Comparison of ENCODE assay signal across 11 cellular contexts in the genomic region with DNA sequence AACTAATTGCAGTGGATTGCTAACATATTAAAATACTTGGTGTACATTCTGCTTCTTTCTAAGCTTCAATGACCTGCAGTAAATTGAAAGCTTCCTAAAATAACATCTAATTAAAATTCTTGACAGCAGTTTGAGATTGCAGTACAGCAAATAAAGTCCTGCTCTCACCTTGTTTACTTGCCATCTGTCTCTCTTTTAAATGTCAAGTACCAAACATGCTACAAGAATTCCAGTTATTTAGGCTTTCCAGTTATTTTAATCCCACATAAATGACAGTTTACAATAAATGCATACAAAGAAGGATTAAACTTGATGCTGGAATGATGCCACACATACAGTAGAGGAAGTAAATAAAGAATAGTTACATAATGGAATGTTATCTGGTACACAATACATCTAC. TPM values are rescaled to one million over a fixed set of nuclear protein-coding genes. Genes with fewer than 3 reads are reported as not detected.
DNase-seq lines count a peak whose midpoint lies in the region; ATAC-seq and TF ChIP-seq lines count a peak whose summit lies in the region.
"Had no signal": no experiment of that assay in that cellular context is flagged by ENCODE, and none has a peak within 500 bp of the region (broad histone marks: within the 10 kb centered on the region; RNA-seq: fewer than 3 reads in every experiment).

No MANE protein-coding gene starts in this region.

- peak; percentile 57 for ATAC-seq in Right ventricle myocardium inferior
- ATAC-seq in stimulated activated memory B cell treated with anti-CD40 and anti-IgM and Interleukin-4, amounts not matched to agents 10 μg/mL and 1 μg/mL and 100 μg/mL, for 72 hours, result no peak
- ATAC-seq: WTC11 had no signal

- H3K27ac ChIP-seq in duodenal mucosa (ENCODE audit: low read depth, low read length) (peak overlapping the region; percentile 1), esophagus squamous epithelium (no peak overlapping the region)

- H3K27me3 Mint-ChIP-seq in stimulated activated memory B cell treated with anti-CD40 and anti-IgM and Interleukin-4, amounts not matched to agents 10 μg/mL and 1 μg/mL and 100 μg/mL, for 72 hours, result no peaks in the 10 kb centered on the region

- no peaks in the 10 kb centered on the region for H3K36me3 ChIP-seq in duodenal mucosa (ENCODE audit: control insufficient read depth in 1 of 2, insufficient read depth in 2 of 2, low read length in 2 of 2)
- H3K36me3 ChIP-seq in esophagus squamous epithelium, result no peaks in the 10 kb centered on the region

- H3K4me1 ChIP-seq in duodenal mucosa (ENCODE audit: control insufficient read depth in 1 of 2, insufficient read depth in 2 of 2, low read length in 2 of 2) (peaks cover 6 to 19% of the 10 kb centered on the region in 2 donors), esophagus squamous epithelium (peaks cover 0 to 33% (median 4%) of the 10 kb centered on the region in 3 donors)

- H3K4me3 ChIP-seq in duodenal mucosa (ENCODE audit: low read depth in 1 of 2, low read length in 2 of 2) (no peak overlapping the region), esophagus squamous epithelium (no peak overlapping the region)
- H3K4me3 ChIP-seq: stomach had no signal

- intact Hi-C loops in Right ventricle myocardium inferior (cut with DNase I) (no loop called here), cardiac septum (cut with DNase I) (no loop called here), esophagus squamous epithelium (cut with DNase I) (no loop called here), posterior vena cava (cut with DNase I) (no loop called here)

- H3K9me3 ChIP-seq in duodenal mucosa (ENCODE audit: control insufficient read depth in 1 of 2, low read length in 2 of 2), result no peaks in the 10 kb centered on the region
- no peaks in the 10 kb centered on the region for H3K9me3 ChIP-seq in esophagus squamous epithelium
- H3K9me3 ChIP-seq: stomach had no signal

- H3K4me1 Mint-ChIP-seq in stimulated activated memory B cell treated with anti-CD40 and anti-IgM and Interleukin-4, amounts not matched to agents 10 μg/mL and 1 μg/mL and 100 μg/mL, for 72 hours, result peaks cover 76% of the 10 kb centered on the region

- TF ChIP-seq CTCF in esophagus squamous epithelium (IDR thresholded peaks at IDR 0.05), result no peak

- H3K9me3 Mint-ChIP-seq in stimulated activated memory B cell treated with anti-CD40 and anti-IgM and Interleukin-4, amounts not matched to agents 10 μg/mL and 1 μg/mL and 100 μg/mL, for 72 hours, result no peaks in the 10 kb centered on the region
- H3K9me3 Mint-ChIP-seq: neural crest cell, WTC11 had no signal

- H3K27ac Mint-ChIP-seq in stimulated activated memory B cell treated with anti-CD40 and anti-IgM and Interleukin-4, amounts not matched to agents 10 μg/mL and 1 μg/mL and 100 μg/mL, for 72 hours, result peak overlapping the region; percentile 20

- no peak overlapping the region for H3K4me3 Mint-ChIP-seq in stimulated activated memory B cell treated with anti-CD40 and anti-IgM and Interleukin-4, amounts not matched to agents 10 μg/mL and 1 μg/mL and 100 μg/mL, for 72 hours
- H3K4me3 Mint-ChIP-seq: neural crest cell, WTC11 had no signal

- H3K36me3 Mint-ChIP-seq in stimulated activated memory B cell treated with anti-CD40 and anti-IgM and Interleukin-4, amounts not matched to agents 10 μg/mL and 1 μg/mL and 100 μg/mL, for 72 hours, result peaks cover 18% of the 10 kb centered on the region
- H3K36me3 Mint-ChIP-seq: WTC11 had no signal

- DNase-seq in Right ventricle myocardium inferior (ENCODE audit: missing footprints) (no peak), cardiac septum (ENCODE audit: low spot score) (no peak), NCI-H524 (lab: John Stamatoyannopoulos, UW) (peak; percentile 38 to 43), esophagus squamous epithelium (lab: John Stamatoyannopoulos, UW) (no peak), posterior vena cava (ENCODE audit: low spot score) (no peak)
- DNase-seq in effector CD4-positive, alpha-beta T cell, result no peak
- DNase-seq: stomach had no signal

- no peaks in the 10 kb centered on the region for H3K27me3 ChIP-seq in duodenal mucosa (ENCODE audit: control insufficient read depth in 1 of 2, insufficient read depth in 2 of 2, low read length in 2 of 2)
- H3K27me3 ChIP-seq in esophagus squamous epithelium, result no peaks in the 10 kb centered on the region
- H3K27me3 ChIP-seq: stomach had no signal

- no peak for TF ChIP-seq POLR2A in esophagus squamous epithelium (IDR thresholded peaks at IDR 0.05)

- H3K9ac ChIP-seq in duodenal mucosa (ENCODE audit: low read depth in 1 of 2, low read length in 2 of 2), result no peak overlapping the region

RNA-seq across cellular contexts. Expression of a gene that starts 33.2 kb away (rescaled TPM):
- total RNA-seq in Right ventricle myocardium inferior (54.6 TPM), cardiac septum (38.6 TPM), esophagus squamous epithelium (10 to 100 TPM in 3 of 4 donors, 1 to 10 TPM in 1; 6.7 to 29.4 (median 19.6) TPM), posterior vena cava (100 to 1,000 TPM; 112 to 141 TPM)

Comparison
In these comparisons a context has a peak if more than half of its experiments do, and no peak if none do; other contexts are left out.
1. DNase-seq: peak in NCI-H524 (2 of 2); none in Right ventricle myocardium inferior (single experiment), cardiac septum (single experiment), effector CD4-positive, alpha-beta T cell (single experiment), esophagus squamous epithelium (single experiment) and posterior vena cava (single experiment).